ENCODE assay signal across 29 cellular contexts in genomic region chr20:8363970-8364733, GRCh38.
"Had no signal": no experiment of that assay in that cellular context is flagged by ENCODE, and none has a peak within 500 bp of the region (broad histone marks: within the 10 kb centered on the region; RNA-seq: fewer than 3 reads in every experiment).

No MANE protein-coding gene starts in this region.

- H3K27ac ChIP-seq: stomach, suprapubic skin, testis, thoracic aorta, thyroid gland, tibial artery, tibial nerve, transverse colon, upper lobe of left lung, upper lobe of right lung, uterus, vagina had no signal

- H3K9me3 Mint-ChIP-seq: stimulated activated effector memory CD8-positive, alpha-beta T cell treated with anti-CD3 and anti-CD28 coated beads, Interleukin-12 subunit alpha, Interleukin-12 subunit beta, amount 100 ng/mL, for 72 hours; stimulated activated memory B cell treated with anti-CD40 and anti-IgM and Interleukin-4, amounts not matched to agents 10 μg/mL and 1 μg/mL and 100 μg/mL, for 72 hours; stimulated activated naive B cell treated with anti-CD40 and anti-IgM and Interleukin-4, amounts not matched to agents 10 μg/mL and 1 μg/mL and 100 μg/mL, for 72 hours; stimulated activated naive CD8-positive, alpha-beta T cell treated with anti-CD3 and anti-CD28 coated beads, Interleukin-15, amount 100 ng/mL, for 72 hours; stimulated activated naive CD8-positive, alpha-beta T cell treated with anti-CD3 and anti-CD28 coated beads, Interleukin-15, Interleukin-2, amounts not matched to agents 100 ng/mL and 50 ng/mL, for 24 hours; type B pancreatic cell had no signal

- H3K4me3 ChIP-seq: stomach, suprapubic skin, testis, thoracic aorta, thyroid gland, tibial artery, tibial nerve, transverse colon, upper lobe of left lung, upper lobe of right lung, uterus, vagina had no signal

- H3K27me3 ChIP-seq: stomach, suprapubic skin, testis, thyroid gland, tibial artery, tibial nerve, transverse colon, upper lobe of left lung, upper lobe of right lung, uterus, vagina had no signal

- FAIRE-seq: urothelium cell line had no signal

- H3K27ac Mint-ChIP-seq: stimulated activated effector memory CD8-positive, alpha-beta T cell treated with anti-CD3 and anti-CD28 coated beads, Interleukin-12 subunit alpha, Interleukin-12 subunit beta, amount 100 ng/mL, for 72 hours; stimulated activated memory B cell treated with anti-CD40 and anti-IgM and Interleukin-4, amounts not matched to agents 10 μg/mL and 1 μg/mL and 100 μg/mL, for 72 hours; stimulated activated naive B cell treated with anti-CD40 and anti-IgM and Interleukin-4, amounts not matched to agents 10 μg/mL and 1 μg/mL and 100 μg/mL, for 72 hours; stimulated activated naive CD8-positive, alpha-beta T cell treated with anti-CD3 and anti-CD28 coated beads, Interleukin-15, amount 100 ng/mL, for 72 hours; stimulated activated naive CD8-positive, alpha-beta T cell treated with anti-CD3 and anti-CD28 coated beads, Interleukin-15, Interleukin-2, amounts not matched to agents 100 ng/mL and 50 ng/mL, for 24 hours; type B pancreatic cell had no signal

- H3K4me3 Mint-ChIP-seq: stimulated activated effector memory CD8-positive, alpha-beta T cell treated with anti-CD3 and anti-CD28 coated beads, Interleukin-12 subunit alpha, Interleukin-12 subunit beta, amount 100 ng/mL, for 72 hours; stimulated activated memory B cell treated with anti-CD40 and anti-IgM and Interleukin-4, amounts not matched to agents 10 μg/mL and 1 μg/mL and 100 μg/mL, for 72 hours; stimulated activated naive B cell treated with anti-CD40 and anti-IgM and Interleukin-4, amounts not matched to agents 10 μg/mL and 1 μg/mL and 100 μg/mL, for 72 hours; stimulated activated naive CD8-positive, alpha-beta T cell treated with anti-CD3 and anti-CD28 coated beads, Interleukin-15, amount 100 ng/mL, for 72 hours; stimulated activated naive CD8-positive, alpha-beta T cell treated with anti-CD3 and anti-CD28 coated beads, Interleukin-15, Interleukin-2, amounts not matched to agents 100 ng/mL and 50 ng/mL, for 24 hours; type B pancreatic cell had no signal

- H3K36me3 Mint-ChIP-seq: stimulated activated effector memory CD8-positive, alpha-beta T cell treated with anti-CD3 and anti-CD28 coated beads, Interleukin-12 subunit alpha, Interleukin-12 subunit beta, amount 100 ng/mL, for 72 hours; stimulated activated memory B cell treated with anti-CD40 and anti-IgM and Interleukin-4, amounts not matched to agents 10 μg/mL and 1 μg/mL and 100 μg/mL, for 72 hours; stimulated activated naive B cell treated with anti-CD40 and anti-IgM and Interleukin-4, amounts not matched to agents 10 μg/mL and 1 μg/mL and 100 μg/mL, for 72 hours; type B pancreatic cell had no signal

- DNase-seq: stimulated activated CD4-positive, alpha-beta T cell treated with anti-CD3 and anti-CD28 coated beads, Interleukin-2, amount 100 ng/mL, for 48 hours; stimulated activated CD4-positive, alpha-beta T cell treated with anti-CD3 and anti-CD28 coated beads, Interleukin-4, amount 100 ng/mL, for 1 hour; stimulated activated CD4-positive, alpha-beta T cell treated with anti-CD3 and anti-CD28 coated beads, Interleukin-4, amount 100 ng/mL, for 24 hours; stimulated activated CD4-positive, alpha-beta T cell treated with anti-CD3 and anti-CD28 coated beads, Interleukin-4, amount 100 ng/mL, for 4 hours; stimulated activated CD8-positive, alpha-beta memory T cell treated with anti-CD3 and anti-CD28 coated beads, Interleukin-4, amount 100 ng/mL, for 48 hours; stimulated activated naive B cell treated with anti-CD40 and anti-IgM and Interleukin-4, amounts not matched to agents 10 μg/mL and 1 μg/mL and 100 μg/mL, for 72 hours; stimulated activated naive CD4-positive, alpha-beta T cell; stimulated activated naive CD4-positive, alpha-beta T cell treated with Interleukin-2 at 50 U/mL for 16 hours; stimulated activated naive CD8-positive, alpha-beta T cell treated with anti-CD3 and anti-CD28 coated beads, Interleukin-15, amount 100 ng/mL, for 72 hours; stimulated activated naive CD8-positive, alpha-beta T cell treated with anti-CD3 and anti-CD28 coated beads, Interleukin-15, Interleukin-2, amounts not matched to agents 100 U/mL and 50 U/mL, for 24 hours; stomach; substantia nigra; testis; thyroid gland; tibial artery; transverse colon; trophoblast cell; upper lobe of left lung; upper lobe of right lung; uterus had no signal

- H3K36me3 ChIP-seq: stomach, suprapubic skin, thoracic aorta, thyroid gland, tibial artery, tibial nerve, transverse colon, upper lobe of left lung, upper lobe of right lung, uterus, vagina had no signal

- H3K27me3 Mint-ChIP-seq: stimulated activated naive CD8-positive, alpha-beta T cell treated with anti-CD3 and anti-CD28 coated beads, Interleukin-15, amount 100 ng/mL, for 72 hours; type B pancreatic cell had no signal

- H3K4me1 ChIP-seq: testis, thyroid gland, tibial artery, transverse colon, upper lobe of left lung, upper lobe of right lung, uterus, vagina had no signal

- H3K9me3 ChIP-seq: stomach, suprapubic skin, testis, thoracic aorta, thyroid gland, tibial artery, tibial nerve, transverse colon, upper lobe of left lung, upper lobe of right lung, uterus, vagina had no signal

- ATAC-seq: stimulated activated effector memory CD8-positive, alpha-beta T cell treated with anti-CD3 and anti-CD28 coated beads, Interleukin-12 subunit alpha, Interleukin-12 subunit beta, amount 100 ng/mL, for 72 hours; stimulated activated memory B cell treated with anti-CD40 and anti-IgM and Interleukin-4, amounts not matched to agents 10 μg/mL and 1 μg/mL and 100 μg/mL, for 72 hours; stimulated activated naive B cell treated with anti-CD40 and anti-IgM and Interleukin-4, amounts not matched to agents 10 μg/mL and 1 μg/mL and 100 μg/mL, for 72 hours; stimulated activated naive CD8-positive, alpha-beta T cell treated with anti-CD3 and anti-CD28 coated beads, Interleukin-15, amount 100 ng/mL, for 72 hours; stimulated activated naive CD8-positive, alpha-beta T cell treated with anti-CD3 and anti-CD28 coated beads, Interleukin-15, Interleukin-2, amounts not matched to agents 100 U/mL and 50 U/mL, for 24 hours; upper lobe of right lung had no signal
